Comparison of ENCODE assay signal across 11 cellular contexts in the genomic region with DNA sequence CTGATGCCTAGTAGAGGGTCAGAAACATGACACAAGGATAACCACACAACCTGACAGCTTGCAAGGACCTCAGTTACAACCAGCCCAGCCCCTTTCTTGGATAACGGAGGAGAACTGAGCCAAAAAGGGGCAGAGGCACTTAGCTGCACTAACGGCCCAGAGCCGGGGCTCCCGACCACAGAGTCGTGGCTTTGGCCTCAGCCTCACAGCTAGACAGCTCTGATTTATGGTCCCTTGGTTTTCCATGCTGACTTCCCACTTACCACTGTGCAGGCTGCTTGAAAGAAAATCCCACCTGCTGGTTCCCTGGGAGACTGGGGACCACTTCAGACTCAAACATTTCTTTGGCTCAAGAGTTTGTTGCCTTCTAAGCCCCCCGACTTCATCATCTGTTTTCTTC.
"Had no signal": no experiment of that assay in that cellular context is flagged by ENCODE, and none has a peak within 500 bp of the region (broad histone marks: within the 10 kb centered on the region; RNA-seq: fewer than 3 reads in every experiment).

No MANE protein-coding gene starts in this region.

- H3K27ac ChIP-seq: gastroesophageal sphincter, left lung, parathyroid adenoma, right atrium auricular region, thyroid gland had no signal

- H3K79me2 ChIP-seq: parathyroid adenoma had no signal

- H3K9ac ChIP-seq: parathyroid adenoma had no signal

- H3K36me3 ChIP-seq: gastroesophageal sphincter, left lung, right atrium auricular region, thyroid gland had no signal

- H3K4me1 ChIP-seq: gastroesophageal sphincter, left lung, parathyroid adenoma, right atrium auricular region, thyroid gland had no signal

- H3K27me3 ChIP-seq: gastroesophageal sphincter, right atrium auricular region, thyroid gland had no signal

- H2AFZ ChIP-seq: parathyroid adenoma had no signal

- H3K9me3 ChIP-seq: gastroesophageal sphincter, left lung, right atrium auricular region, thyroid gland had no signal

- H3K4me3 ChIP-seq: gastroesophageal sphincter, left lung, right atrium auricular region, thyroid gland had no signal

- DNase-seq: activated B cell treated with CpG ODN at 0.5 μM for 24 hours; activated CD4-positive, alpha-beta T cell treated with anti-CD3 and anti-CD28 coated beads, Interleukin-2, amount 10 ng/mL, durations not matched to agents 24 days and 14 days; amniotic stem cell; dermis blood vessel endothelial cell; islet precursor cell; left lung; small intestine; thyroid gland had no signal
